ENCODE assay signal across 8 cellular contexts in genomic region chr6:30814137-30815084, GRCh38.
A peak's percentile ranks its signal among the peaks of the same experiment; 100 is the strongest.
DNase-seq lines count a peak whose midpoint lies in the region; ATAC-seq, FAIRE-seq and TF ChIP-seq lines count a peak whose summit lies in the region.

No MANE protein-coding gene starts in this region.

- H3K27me3 Mint-ChIP-seq in T-helper 2 cell treated with Interferon-gamma antibody and Interleukin-4, amounts not matched to agents 5 μg/mL and 100 μg/mL, for 36 hours (ENCODE audit: low read depth): no peaks in the 10 kb centered on the region
- H3K27me3 Mint-ChIP-seq in chondrocyte (ENCODE audit: low read depth): no peaks in the 10 kb centered on the region

- H3K27ac Mint-ChIP-seq in T-helper 2 cell treated with Interferon-gamma antibody and Interleukin-4, amounts not matched to agents 5 μg/mL and 100 μg/mL, for 36 hours: peak overlapping the region; percentile 92
- peak overlapping the region; percentile 89 for H3K27ac Mint-ChIP-seq in chondrocyte (ENCODE audit: unreplicated experiment)

- ATAC-seq in HG02938 (IDR thresholded peaks at IDR 0.05; ENCODE audit: unreplicated experiment) (no peak), left lobe of liver (no peak)

- peak overlapping the region; percentile 66 for H3K4me3 Mint-ChIP-seq in T-helper 2 cell treated with Interferon-gamma antibody and Interleukin-4, amounts not matched to agents 5 μg/mL and 100 μg/mL, for 36 hours
- H3K4me3 Mint-ChIP-seq in chondrocyte (ENCODE audit: unreplicated experiment): no peak overlapping the region

- DNase-seq in H54 (ENCODE audit: insufficient read length, low spot score): peak; percentile 71
- DNase-seq in T-helper 2 cell treated with Interferon-gamma antibody and Interleukin-4, amounts not matched to agents 5 μg/mL and 100 μg/mL, for 36 hours (ENCODE audit: low spot score): peak; percentile 70
- DNase-seq in chondrocyte (ENCODE audit: low spot score): no peak
- DNase-seq in posterior vena cava (ENCODE audit: low spot score): peak; percentile 72
- no peak for DNase-seq in D341Med (ENCODE audit: low spot score)
- no peak for DNase-seq in activated gamma-delta T cell treated with Interleukin-2 at 50 U/mL for 16 hours
- DNase-seq in left lobe of liver (ENCODE audit: low spot score): no peak

- no peak for TF ChIP-seq POLR2A in H54 (IDR thresholded peaks at IDR 0.05; ENCODE audit: low read depth, low read length)

- H3K36me3 Mint-ChIP-seq in T-helper 2 cell treated with Interferon-gamma antibody and Interleukin-4, amounts not matched to agents 5 μg/mL and 100 μg/mL, for 36 hours (ENCODE audit: low read depth): peaks cover 45% of the 10 kb centered on the region
- no peaks in the 10 kb centered on the region for H3K36me3 Mint-ChIP-seq in chondrocyte (ENCODE audit: low read depth)

- TF ChIP-seq CTCF in chondrocyte (IDR thresholded peaks at IDR 0.05): no peak

- H3K4me1 Mint-ChIP-seq in T-helper 2 cell treated with Interferon-gamma antibody and Interleukin-4, amounts not matched to agents 5 μg/mL and 100 μg/mL, for 36 hours (ENCODE audit: low read depth): peaks cover 57% of the 10 kb centered on the region
- H3K4me1 Mint-ChIP-seq in chondrocyte (ENCODE audit: low read depth): peaks cover 30% of the 10 kb centered on the region

- peak; percentile 83 for FAIRE-seq in H54 (lab: Jason Lieb, UNC)

- intact Hi-C loops in posterior vena cava (cut with DNase I): loop anchor here in 1 of 2 donors (10.0 kb wide), 1 partner anchor 50 kb away; no protein-coding TSS in a partner anchor

- H3K9me3 Mint-ChIP-seq in T-helper 2 cell treated with Interferon-gamma antibody and Interleukin-4, amounts not matched to agents 5 μg/mL and 100 μg/mL, for 36 hours: peaks cover 15% of the 10 kb centered on the region
- H3K9me3 Mint-ChIP-seq in chondrocyte (ENCODE audit: low read depth): no peaks in the 10 kb centered on the region

Comparison
In these comparisons a context has a peak if more than half of its experiments do, and no peak if none do; other contexts are left out.
1. DNase-seq: peak in H54 (single experiment), T-helper 2 cell treated with Interferon-gamma antibody and Interleukin-4, amounts not matched to agents 5 μg/mL and 100 μg/mL, for 36 hours (single experiment) and posterior vena cava (single experiment); none in chondrocyte (single experiment), D341Med (single experiment), activated gamma-delta T cell treated with Interleukin-2 at 50 U/mL for 16 hours (single experiment) and left lobe of liver (single experiment).